ENCODE assay signal across 11 cellular contexts in the genomic region with DNA sequence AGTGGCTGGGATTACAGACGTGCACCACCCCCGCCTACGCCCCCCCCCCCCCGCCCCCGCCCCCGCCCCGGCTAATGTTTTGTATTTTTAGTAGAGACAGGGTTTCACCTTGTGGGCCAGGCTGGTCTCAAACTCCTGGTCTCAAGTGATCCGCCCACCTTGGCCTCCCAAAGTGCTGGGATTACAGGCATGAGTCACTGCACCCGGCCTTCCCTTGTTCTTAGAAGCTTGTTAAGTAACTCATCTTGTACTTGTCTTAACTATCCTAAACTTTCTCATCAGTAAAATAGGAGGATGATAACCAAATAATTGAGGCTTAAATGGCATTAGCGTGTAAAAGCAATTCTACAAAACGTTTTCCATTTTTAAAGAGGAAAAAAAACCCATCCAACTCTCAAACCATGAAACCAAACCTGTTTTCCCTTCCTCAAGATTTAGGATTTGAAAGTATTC. TPM values are rescaled to one million over a fixed set of nuclear protein-coding genes. Genes with fewer than 3 reads are reported as not detected.
A peak's percentile ranks its signal among the peaks of the same experiment; 100 is the strongest.
DNase-seq lines count a peak whose midpoint lies in the region; ATAC-seq and TF ChIP-seq lines count a peak whose summit lies in the region.
"Had no signal": no experiment of that assay in that cellular context is flagged by ENCODE, and none has a peak within 500 bp of the region (broad histone marks: within the 10 kb centered on the region; RNA-seq: fewer than 3 reads in every experiment).

No MANE protein-coding gene starts in this region.

- H3K4me3 ChIP-seq in breast epithelium, result no peak overlapping the region
- no peak overlapping the region for H3K4me3 ChIP-seq in fibroblast of mammary gland (ENCODE audit: control insufficient read depth, low read depth, low read length)
- no peak overlapping the region for H3K4me3 ChIP-seq in ovary

- CTCF ChIA-PET in MCF 10A (lab: Yijun Ruan, JAX), result interaction anchor here (0.7 kb wide), 1 partner anchor 154 kb away, joined by 4 read pairs; no protein-coding TSS in a partner anchor

- WGBS in ovary, 3 donors, result 32 to 39% (median 32%) methylated on average over 10 to 11 of the region's 11 CpGs

- no peaks in the 10 kb centered on the region for H3K27me3 Mint-ChIP-seq in MCF 10A (ENCODE audit: insufficient read depth, unreplicated experiment)

- H3K4me3 Mint-ChIP-seq in MCF 10A (ENCODE audit: unreplicated experiment), result no peak overlapping the region

- no peak for TF ChIP-seq CTCF in MCF 10A (IDR thresholded peaks at IDR 0.05; ENCODE audit: unreplicated experiment)
- no peak for TF ChIP-seq CTCF in breast epithelium (IDR thresholded peaks at IDR 0.05)
- no peak for TF ChIP-seq CTCF in fibroblast of mammary gland (conservative IDR thresholded peaks at IDR 0.05; ENCODE audit: control insufficient read depth, insufficient read depth, low read depth, low read length)
- TF ChIP-seq CTCF in ovary (IDR thresholded peaks at IDR 0.05), result no peak

- H3K27me3 ChIP-seq in breast epithelium (no peaks in the 10 kb centered on the region), ovary (no peaks in the 10 kb centered on the region)

- H3K36me3 ChIP-seq in breast epithelium (no peaks in the 10 kb centered on the region), ovary (no peaks in the 10 kb centered on the region)

- TF ChIP-seq POLR2A in breast epithelium (IDR thresholded peaks at IDR 0.05) (no peak), ovary (IDR thresholded peaks at IDR 0.05) (no peak)

- POLR2A ChIA-PET in MCF 10A (lab: Yijun Ruan, JAX), result interaction anchor here (0.6 to 1.3 kb wide), 2 partner anchors 18 to 78 kb away, joined by 3 read pairs; no protein-coding TSS in a partner anchor

- peaks cover 18% of the 10 kb centered on the region for H3K4me1 Mint-ChIP-seq in MCF 10A (ENCODE audit: insufficient read depth, unreplicated experiment)

- ATAC-seq in esophagus mucosa (no peak), GM18498 (IDR thresholded peaks at IDR 0.05; ENCODE audit: unreplicated experiment) (no peak)

- peaks cover 15% of the 10 kb centered on the region for H3K9me3 Mint-ChIP-seq in MCF 10A (ENCODE audit: unreplicated experiment)

- no peak overlapping the region for H3K27ac Mint-ChIP-seq in MCF 10A (ENCODE audit: low read depth, unreplicated experiment)

- DNase-seq in MCF 10A (ENCODE audit: unreplicated experiment), result peak; percentile 52
- no peak for DNase-seq in breast epithelium (ENCODE audit: low spot score in 2 of 2)
- DNase-seq in RPMI7951 (ENCODE audit: low read depth), result peak; percentile 52
- DNase-seq in fibroblast of mammary gland (ENCODE audit: low read depth), result peak; percentile 70
- no peak for DNase-seq in ovary
- no peak for DNase-seq in H4 (ENCODE audit: low spot score)
- DNase-seq: activated effector memory CD4-positive, alpha-beta T cell treated with Interleukin-2 at 50 U/mL for 16 hours; cerebellar nuclear complex; NCI-H774 had no signal

- intact Hi-C loops in MCF 10A (cut with micrococcal nuclease) (no loop called here), breast epithelium (cut with DNase I; ENCODE audit: low total_unique reads) (no loop called here), ovary (cut with DNase I) (no loop called here)

- BruUV-seq in MCF 10A (replicated peaks; lab: Mats Ljungman, UMichigan), result no TSS peak

- H3K27ac ChIP-seq in breast epithelium (no peak overlapping the region), ovary (no peak overlapping the region)

- H3K9me3 ChIP-seq in breast epithelium (peaks cover 0 to 8% of the 10 kb centered on the region in 2 donors), ovary (no peaks in the 10 kb centered on the region)

- peaks cover 5% of the 10 kb centered on the region for H3K36me3 Mint-ChIP-seq in MCF 10A (ENCODE audit: insufficient read depth, unreplicated experiment)

- no peak for TF ChIP-seq EP300 in ovary (IDR thresholded peaks at IDR 0.05)

- H3K4me1 ChIP-seq in breast epithelium (no peaks in the 10 kb centered on the region), ovary (ENCODE audit: insufficient read depth) (peaks cover 7% of the 10 kb centered on the region)

RNA-seq across cellular contexts. Expression of a gene that starts 4.2 kb away (rescaled TPM):
- total RNA-seq in MCF 10A (2022), result 48.9 and 56.8 TPM in 2 replicates
- total RNA-seq in breast epithelium, result 10 to 100 TPM; 32.9 to 58.0 (median 40.0) TPM
- total RNA-seq in RPMI7951 (2014; rRNA removed; shearing (Covaris generic)), result 16.8 and 23.2 TPM in 2 replicates
- total RNA-seq in esophagus mucosa, result 31.0 TPM
- total RNA-seq in ovary, result 10 to 100 TPM; 22.7 to 71.3 (median 55.7) TPM
- 10 to 100 TPM in 1 of 2 donors, 1 to 10 TPM in 1; 9.9 to 27.6 TPM for polyA plus RNA-seq in ovary
- total RNA-seq in H4 (2014; rRNA removed; shearing (Covaris generic)), result 16.0 and 25.0 TPM in 2 replicates

Comparison
In these comparisons a context has a peak if more than half of its experiments do, and no peak if none do; other contexts are left out.
1. DNase-seq: peak in MCF 10A (single experiment), RPMI7951 (single experiment) and fibroblast of mammary gland (single experiment); none in breast epithelium (0 of 2), ovary (0 of 5) and H4 (single experiment).